In genomic region chr7:143408247-143408685, GRCh38 we compare ENCODE assay signal across 10 cellular contexts. TPM values are rescaled to one million over a fixed set of nuclear protein-coding genes. Genes with fewer than 3 reads are reported as not detected.
DNase-seq lines count a peak whose midpoint lies in the region; ATAC-seq lines count a peak whose summit lies in the region.
"Had no signal": no experiment of that assay in that cellular context is flagged by ENCODE, and none has a peak within 500 bp of the region (broad histone marks: within the 10 kb centered on the region; RNA-seq: fewer than 3 reads in every experiment).

No MANE protein-coding gene starts in this region.

- no peaks in the 10 kb centered on the region for H3K36me3 Mint-ChIP-seq in activated naive CD8-positive, alpha-beta T cell
- no peaks in the 10 kb centered on the region for H3K36me3 Mint-ChIP-seq in stimulated activated naive B cell treated with anti-CD40 and anti-IgM and Interleukin-4, amounts not matched to agents 10 μg/mL and 1 μg/mL and 100 μg/mL, for 72 hours

- H3K36me3 ChIP-seq in HUES64 (ENCODE audit: insufficient read depth, low read length), result peaks cover 18% of the 10 kb centered on the region

- peak overlapping the region; percentile 90 for H3K4me3 Mint-ChIP-seq in activated naive CD8-positive, alpha-beta T cell
- H3K4me3 Mint-ChIP-seq in stimulated activated naive B cell treated with anti-CD40 and anti-IgM and Interleukin-4, amounts not matched to agents 10 μg/mL and 1 μg/mL and 100 μg/mL, for 72 hours, result peak overlapping the region; percentile 6 to 60

- no peak for DNase-seq in left colon
- DNase-seq in stimulated activated naive B cell treated with anti-CD40 and anti-IgM and Interleukin-4, amounts not matched to agents 10 μg/mL and 1 μg/mL and 100 μg/mL, for 72 hours, result no peak
- no peak for DNase-seq in NCI-H2107 treated with DMSO at 0.1 percent for 48 hours (lab: John Stamatoyannopoulos, UW; ENCODE audit: unreplicated experiment)
- DNase-seq: NCI-H774 had no signal

- peak overlapping the region; percentile 82 for H3K9ac ChIP-seq in HUES64 (ENCODE audit: low read depth, low read length)

- peaks cover 74% of the 10 kb centered on the region for H3K4me1 Mint-ChIP-seq in activated naive CD8-positive, alpha-beta T cell (ENCODE audit: low read depth)
- H3K4me1 Mint-ChIP-seq in stimulated activated naive B cell treated with anti-CD40 and anti-IgM and Interleukin-4, amounts not matched to agents 10 μg/mL and 1 μg/mL and 100 μg/mL, for 72 hours, result peaks cover 21 to 35% of the 10 kb centered on the region in 2 donors

- no peaks in the 10 kb centered on the region for H3K27me3 Mint-ChIP-seq in activated naive CD8-positive, alpha-beta T cell
- peaks cover 42 to 66% of the 10 kb centered on the region in 2 donors for H3K27me3 Mint-ChIP-seq in stimulated activated naive B cell treated with anti-CD40 and anti-IgM and Interleukin-4, amounts not matched to agents 10 μg/mL and 1 μg/mL and 100 μg/mL, for 72 hours

- peaks cover 66% of the 10 kb centered on the region for H3K4me1 ChIP-seq in HUES64 (ENCODE audit: insufficient read depth, low read length)

- no peaks in the 10 kb centered on the region for H3K9me3 Mint-ChIP-seq in activated naive CD8-positive, alpha-beta T cell (ENCODE audit: low read depth)
- H3K9me3 Mint-ChIP-seq in stimulated activated naive B cell treated with anti-CD40 and anti-IgM and Interleukin-4, amounts not matched to agents 10 μg/mL and 1 μg/mL and 100 μg/mL, for 72 hours, result no peaks in the 10 kb centered on the region

- WGBS in HUES64, result under 1% methylated on average over 20 of the region's 20 CpGs

- peak overlapping the region; percentile 74 for H3K27ac ChIP-seq in HUES64 (ENCODE audit: low read depth, low read length)

- ATAC-seq in left colon (peak; percentile 30), HG02938 (IDR thresholded peaks at IDR 0.05; ENCODE audit: unreplicated experiment) (no peak), HG03045 (IDR thresholded peaks at IDR 0.05; ENCODE audit: unreplicated experiment) (no peak)
- ATAC-seq in stimulated activated naive B cell treated with anti-CD40 and anti-IgM and Interleukin-4, amounts not matched to agents 10 μg/mL and 1 μg/mL and 100 μg/mL, for 72 hours (replicated peaks), result no peak

- peak overlapping the region; percentile 79 for H3K4me3 ChIP-seq in HUES64 (ENCODE audit: low read length)

- H3K27ac Mint-ChIP-seq in activated naive CD8-positive, alpha-beta T cell, result peak overlapping the region; percentile 88
- no peak overlapping the region for H3K27ac Mint-ChIP-seq in stimulated activated naive B cell treated with anti-CD40 and anti-IgM and Interleukin-4, amounts not matched to agents 10 μg/mL and 1 μg/mL and 100 μg/mL, for 72 hours

- intact Hi-C loops in left colon (cut with DNase I, micrococcal nuclease), result no loop called here

- no peaks in the 10 kb centered on the region for H3K9me3 ChIP-seq in HUES64 (ENCODE audit: insufficient read depth, low read depth, low read length)

- no peaks in the 10 kb centered on the region for H3K27me3 ChIP-seq in HUES64 (ENCODE audit: insufficient read depth, low read length)

RNA-seq across cellular contexts. Expression of gene EPHA1, which starts 0.4 kb away (rescaled TPM):
- polyA plus RNA-seq in HUES64 (2013, experiment 1 of 2), result 68.9 TPM
- polyA plus RNA-seq in HUES64 (2013, experiment 2 of 2), result 65.9 TPM
- total RNA-seq in left colon, result 10 to 100 TPM; 18.2 to 25.1 TPM

RNA-seq across cellular contexts. Expression of gene ZYX, which starts 27.1 kb away (rescaled TPM):
- polyA plus RNA-seq in HUES64 (2013, experiment 1 of 2), result 154 TPM
- polyA plus RNA-seq in HUES64 (2013, experiment 2 of 2), result 147 TPM
- total RNA-seq in left colon, result 10 to 100 TPM; 70.1 to 84.4 TPM

RNA-seq across cellular contexts. Expression of gene TAS2R60, which starts 35.0 kb away (rescaled TPM):
- not detected for polyA plus RNA-seq in HUES64 (2013, experiment 1 of 2)
- not detected for polyA plus RNA-seq in HUES64 (2013, experiment 2 of 2)
- total RNA-seq in left colon, result not detected
- total RNA-seq: HT1080, lung microvascular endothelial cell had no signal

RNA-seq across cellular contexts. Expression of gene FAM131B, which starts 45.8 kb away (rescaled TPM):
- 14.9 TPM for polyA plus RNA-seq in HUES64 (2013, experiment 1 of 2)
- polyA plus RNA-seq in HUES64 (2013, experiment 2 of 2), result 16.0 TPM
- total RNA-seq in left colon, result 1 to 10 TPM in 1 of 2 donors, under 1 TPM in 1; 0.27 to 3.4 TPM
